ENCODE assay signal across 27 cellular contexts in the genomic region with DNA sequence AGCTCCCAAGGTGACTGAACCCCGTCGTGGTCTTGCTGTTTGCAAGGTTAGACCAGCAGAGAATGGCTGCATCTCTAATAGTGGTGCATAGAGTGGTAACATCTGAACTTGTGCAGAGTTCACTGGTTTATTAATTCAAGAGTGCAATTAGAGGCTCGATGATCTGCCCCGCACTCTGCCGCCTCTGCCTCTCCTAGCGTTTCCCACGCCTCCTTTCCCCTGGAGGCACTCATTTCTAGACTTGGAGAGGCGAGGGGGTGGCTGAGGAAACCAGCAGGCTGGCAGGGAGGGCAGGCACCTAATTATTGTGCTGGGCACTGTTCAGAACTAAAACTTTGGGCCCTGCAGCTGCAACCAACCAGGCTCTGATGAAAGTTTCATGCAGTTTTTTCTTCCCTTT.
"Had no signal": no experiment of that assay in that cellular context is flagged by ENCODE, and none has a peak within 500 bp of the region (broad histone marks: within the 10 kb centered on the region; RNA-seq: fewer than 3 reads in every experiment).

No MANE protein-coding gene starts in this region.

- H3K36me3 Mint-ChIP-seq: activated naive CD8-positive, alpha-beta T cell; brain had no signal

- H3K27ac Mint-ChIP-seq: activated CD4-positive, alpha-beta T cell treated with anti-CD3 and anti-CD28 coated beads, Interleukin-2, amount 10 ng/mL, durations not matched to agents 7 days and 5 days; activated CD8-positive, alpha-beta T cell treated with anti-CD3 and anti-CD28 coated beads, Interleukin-2, amount 10 ng/mL, durations not matched to agents 7 days and 5 days; activated naive CD4-positive, alpha-beta T cell treated with anti-CD3 and anti-CD28 coated beads for 36 hours; activated naive CD8-positive, alpha-beta T cell; activated naive CD8-positive, alpha-beta T cell treated with anti-CD3 and anti-CD28 coated beads, Interleukin-2, amount 50 U/mL, for 24 hours; activated T-cell treated with anti-CD3 and anti-CD28 coated beads, Interleukin-2, amount 50 U/mL, for 24 hours; activated T-helper 2 cell treated with anti-CD3 and anti-CD28 coated beads, Interferon-gamma antibody, Interleukin-2, Interleukin-4, amounts not matched to agents 10 μg/mL and 5 μg/mL and 100 μg/mL, durations not matched to agents 14 hours and 24 hours and 36 hours had no signal

- H3K27me3 ChIP-seq: Peyer's patch, SJSA1 had no signal

- H3K27me3 Mint-ChIP-seq: activated CD4-positive, alpha-beta T cell treated with anti-CD3 and anti-CD28 coated beads, Interleukin-2, amount 10 ng/mL, durations not matched to agents 7 days and 5 days; activated naive CD8-positive, alpha-beta T cell treated with anti-CD3 and anti-CD28 coated beads, Interleukin-2, amount 50 U/mL, for 24 hours had no signal

- H3K9me3 Mint-ChIP-seq: activated CD4-positive, alpha-beta T cell treated with anti-CD3 and anti-CD28 coated beads, Interleukin-2, amount 10 ng/mL, durations not matched to agents 7 days and 5 days; activated naive CD4-positive, alpha-beta T cell treated with anti-CD3 and anti-CD28 coated beads for 36 hours; activated naive CD8-positive, alpha-beta T cell treated with anti-CD3 and anti-CD28 coated beads, Interleukin-2, amount 50 U/mL, for 24 hours; activated T-cell treated with anti-CD3 and anti-CD28 coated beads, Interleukin-2, amount 50 U/mL, for 24 hours; activated T-helper 2 cell treated with anti-CD3 and anti-CD28 coated beads, Interferon-gamma antibody, Interleukin-2, Interleukin-4, amounts not matched to agents 10 μg/mL and 5 μg/mL and 100 μg/mL, durations not matched to agents 14 hours and 24 hours and 36 hours had no signal

- H3K4me3 ChIP-seq: K562, Peyer's patch, SJSA1 had no signal

- H3K4me1 Mint-ChIP-seq: activated CD4-positive, alpha-beta T cell treated with anti-CD3 and anti-CD28 coated beads, Interleukin-2, amount 10 ng/mL, durations not matched to agents 7 days and 5 days; activated naive CD8-positive, alpha-beta T cell treated with anti-CD3 and anti-CD28 coated beads, Interleukin-2, amount 50 U/mL, for 24 hours; brain had no signal

- ATAC-seq: activated CD8-positive, alpha-beta T cell treated with anti-CD3 and anti-CD28 coated beads, Interleukin-2, amount 10 ng/mL, durations not matched to agents 7 days and 5 days; activated naive CD8-positive, alpha-beta T cell treated with anti-CD3 and anti-CD28 coated beads, Interleukin-2, amount 50 U/mL, for 24 hours; K562; PC-3 had no signal

- H3K4me1 ChIP-seq: Peyer's patch, SJSA1 had no signal

- H3K9me3 ChIP-seq: Peyer's patch, SJSA1 had no signal

- H3K27ac ChIP-seq: Peyer's patch, SJSA1 had no signal

- H3K4me3 Mint-ChIP-seq: activated CD4-positive, alpha-beta T cell treated with anti-CD3 and anti-CD28 coated beads, Interleukin-2, amount 10 ng/mL, durations not matched to agents 7 days and 5 days; activated CD8-positive, alpha-beta T cell treated with anti-CD3 and anti-CD28 coated beads, Interleukin-2, amount 10 ng/mL, durations not matched to agents 7 days and 5 days; activated naive CD4-positive, alpha-beta T cell treated with anti-CD3 and anti-CD28 coated beads for 36 hours; activated naive CD8-positive, alpha-beta T cell; activated naive CD8-positive, alpha-beta T cell treated with anti-CD3 and anti-CD28 coated beads, Interleukin-2, amount 50 U/mL, for 24 hours; activated T-cell treated with anti-CD3 and anti-CD28 coated beads, Interleukin-2, amount 50 U/mL, for 24 hours; brain had no signal

- H3K36me3 ChIP-seq: Peyer's patch, SJSA1 had no signal

- DNase-seq: activated CD4-positive, alpha-beta T cell treated with anti-CD3 and anti-CD28 coated beads, Interleukin-2, amount 10 ng/mL, durations not matched to agents 7 days and 5 days; activated CD4-positive, alpha-beta T cell treated with anti-CD3 and anti-CD28 coated beads, Interleukin-2, amount 50 U/mL, for 48 hours; activated CD8-positive, alpha-beta T cell treated with anti-CD3 and anti-CD28 coated beads, Interleukin-2, amount 10 ng/mL, durations not matched to agents 7 days and 5 days; activated gamma-delta T cell; activated naive CD4-positive, alpha-beta T cell treated with anti-CD3 and anti-CD28 coated beads for 36 hours; activated naive CD8-positive, alpha-beta T cell treated with anti-CD3 and anti-CD28 coated beads, Interleukin-2, amount 50 U/mL, for 24 hours; activated T-cell treated with anti-CD3 and anti-CD28 coated beads, Interleukin-2, amount 50 U/mL, for 24 hours; central memory CD4-positive, alpha-beta T cell; NCI-H1092 treated with DMSO at 0.1 percent for 48 hours; NCI-H1417; NCI-H146; NCI-H187 treated with DMSO at 0.1 percent for 48 hours; NCI-H2081; NCI-H2171 treated with DMSO at 0.1 percent for 48 hours; NCI-H345; NCI-H524 treated with DMSO at 0.1 percent for 48 hours; NK-92 treated with Interleukin-12 subunit alpha and Interleukin-12 subunit beta, amount 100 ng/mL, for 24 hours; PC-3; Peyer's patch; RPMI8226; SHP77 treated with DMSO at 0.1 percent for 48 hours; T1000 had no signal
